Comparison of ENCODE assay signal across 19 cellular contexts in the genomic region with DNA sequence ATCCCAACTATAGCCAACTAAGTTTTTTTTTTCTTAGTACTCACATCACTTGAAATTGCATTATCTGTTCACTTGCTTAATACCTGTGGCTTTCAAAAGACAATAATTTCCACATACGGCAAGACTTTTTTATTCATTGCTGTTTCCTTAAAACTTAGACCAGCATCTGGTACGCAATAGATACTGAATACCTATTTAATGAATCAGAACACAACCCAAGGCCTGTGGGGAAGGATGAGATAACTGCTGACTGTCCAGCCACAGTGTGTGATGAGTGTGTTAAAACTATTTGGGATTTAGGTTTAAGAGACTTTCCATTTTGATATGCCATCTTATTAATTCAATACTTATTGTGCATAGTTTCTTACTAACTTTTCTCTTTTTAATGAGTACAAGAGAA.
A peak's percentile ranks its signal among the peaks of the same experiment; 100 is the strongest.
DNase-seq lines count a peak whose midpoint lies in the region; ATAC-seq and TF ChIP-seq lines count a peak whose summit lies in the region.
"Had no signal": no experiment of that assay in that cellular context is flagged by ENCODE, and none has a peak within 500 bp of the region (broad histone marks: within the 10 kb centered on the region; RNA-seq: fewer than 3 reads in every experiment).

No MANE protein-coding gene starts in this region.

- H3F3A ChIP-seq in GM23248 (ENCODE audit: insufficient read depth), result no peaks in the 10 kb centered on the region

- TF ChIP-seq POLR2A in erythroblast (IDR thresholded peaks at IDR 0.05; ENCODE audit: low read length), result no peak

- H3K4me2 ChIP-seq in GM23248 (ENCODE audit: unreplicated experiment), result no peak overlapping the region
- H3K4me2 ChIP-seq: hepatocyte had no signal

- CTCF ChIA-PET in RWPE1 (lab: Yijun Ruan, JAX), result no interaction called here

- H3K36me3 ChIP-seq in GM23248 (ENCODE audit: low read depth), result no peaks in the 10 kb centered on the region
- H3K36me3 ChIP-seq: left lung had no signal

- H3K9me2 ChIP-seq in GM23248 (ENCODE audit: insufficient read depth), result no peaks in the 10 kb centered on the region

- no peak overlapping the region for H3K9ac ChIP-seq in GM23248

- WGBS in GM23248 (ENCODE audit: low coverage in 1 of 2, low lambda C conversion rate in 2 of 2, missing lambda C conversion rate in 2 of 2), 2 experiments, result 28 to 38% methylated on average over 2 of the region's 2 CpGs

- TF ChIP-seq CTCF in RWPE1 (conservative IDR thresholded peaks at IDR 0.05; ENCODE audit: low read depth) (no peak), fibroblast of mammary gland (conservative IDR thresholded peaks at IDR 0.05; ENCODE audit: control insufficient read depth, insufficient read depth, low read depth, low read length) (no peak)

- no peak for ATAC-seq in GM18519 (IDR thresholded peaks at IDR 0.05; ENCODE audit: low FRiP score, unreplicated experiment)
- no peak for ATAC-seq in GM21515 (IDR thresholded peaks at IDR 0.05; ENCODE audit: unreplicated experiment)
- ATAC-seq: CD8-positive, alpha-beta T cell; HepG2; left lung had no signal

- H3K9me3 ChIP-seq in GM23248 (ENCODE audit: low read depth), result peaks cover 3% of the 10 kb centered on the region

- H3K4me3 ChIP-seq in GM23248, result no peak overlapping the region
- H3K4me3 ChIP-seq in fibroblast of mammary gland (ENCODE audit: control insufficient read depth, low read depth, low read length), result no peak overlapping the region
- H3K4me3 ChIP-seq: hepatocyte, left lung had no signal

- DNase-seq in GM23248 (peak; percentile 23), RWPE1 (ENCODE audit: low spot score) (peak; percentile 72), fibroblast of mammary gland (ENCODE audit: low read depth) (peak; percentile 42), smooth muscle cell of the brain vasculature (ENCODE audit: low read depth, low spot score) (peak; percentile 7), erythroblast (lab: John Stamatoyannopoulos, UW) (no peak)
- DNase-seq: activated B cell treated with CpG ODN at 0.5 μM for 24 hours; activated gamma-delta T cell; caudate nucleus; CD8-positive, alpha-beta T cell; endodermal cell; GDM1; left lung; naive B cell; NCI-H1092; OCI-M1 had no signal

- no peaks in the 10 kb centered on the region for H3K79me2 ChIP-seq in GM23248 (ENCODE audit: insufficient read depth)
- H3K79me2 ChIP-seq: hepatocyte had no signal

- in situ Hi-C loops in GM23248 (cut with MboI), result no loop called here

- no peaks in the 10 kb centered on the region for H3K4me1 ChIP-seq in GM23248 (ENCODE audit: insufficient read depth)
- H3K4me1 ChIP-seq: left lung had no signal

- H4K20me1 ChIP-seq in GM23248 (ENCODE audit: insufficient read depth), result no peaks in the 10 kb centered on the region

- POLR2A ChIA-PET in RWPE1 (lab: Yijun Ruan, JAX; ENCODE audit: low non-redundant PET), result no interaction called here

- no peaks in the 10 kb centered on the region for H3K27me3 ChIP-seq in GM23248 (replicated peaks; ENCODE audit: insufficient read depth)
- H3K27me3 ChIP-seq: hepatocyte, left lung had no signal

- H2AFZ ChIP-seq in GM23248, result no peak overlapping the region
- H2AFZ ChIP-seq: hepatocyte had no signal

- H3K27ac ChIP-seq in GM23248 (no peak overlapping the region), RWPE1 (no peak overlapping the region)
- H3K27ac ChIP-seq: hepatocyte, left lung had no signal

Comparison
In these comparisons a context has a peak if more than half of its experiments do, and no peak if none do; other contexts are left out.
1. DNase-seq: peak in GM23248 (single experiment), RWPE1 (single experiment), fibroblast of mammary gland (single experiment) and smooth muscle cell of the brain vasculature (single experiment); none in erythroblast (0 of 2).